8 cellular contexts compared by ENCODE assay signal in the genomic region with DNA sequence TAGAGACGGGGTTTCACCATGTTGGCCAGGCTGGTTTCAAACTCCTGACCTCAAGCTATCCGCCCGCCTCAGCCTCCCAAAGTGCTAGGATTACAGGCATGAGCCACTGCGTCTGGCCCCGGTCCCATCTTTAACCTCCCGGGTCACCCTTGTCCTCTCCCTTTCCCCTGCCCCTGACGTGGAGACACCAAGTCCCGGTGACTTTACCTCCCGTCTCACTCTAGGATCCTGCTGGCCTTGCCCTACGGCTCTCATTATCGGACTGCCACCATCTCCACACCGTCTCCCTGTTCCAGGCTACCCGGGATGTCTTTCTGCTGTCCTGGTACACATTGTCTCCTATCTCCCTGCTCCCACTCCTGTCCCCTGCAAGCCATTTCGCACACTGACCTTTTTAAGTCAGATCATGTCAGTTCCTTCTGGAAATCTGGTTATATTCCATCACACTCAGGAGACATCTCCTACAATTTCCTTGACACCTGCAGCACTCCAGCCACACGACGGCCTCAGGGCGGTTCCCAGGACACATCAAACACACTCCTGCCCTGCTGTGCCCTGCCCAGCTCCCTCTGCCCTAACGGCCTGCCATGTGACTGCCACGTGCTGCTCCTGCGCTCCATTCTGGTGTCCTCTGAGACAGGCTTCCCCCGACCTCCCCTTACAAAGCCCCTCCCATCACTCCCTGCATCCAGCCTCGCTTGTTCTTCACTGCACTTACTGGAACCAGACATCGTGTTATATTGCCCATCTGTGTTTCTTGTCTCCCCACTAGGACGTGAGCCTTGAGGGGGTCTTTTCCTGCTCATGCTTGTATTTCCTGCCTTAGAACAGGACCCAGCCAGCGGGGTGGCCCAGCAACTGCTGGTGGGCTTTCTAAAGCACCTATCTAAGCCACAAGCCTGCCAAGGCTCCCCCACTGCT. TPM values are rescaled to one million over a fixed set of nuclear protein-coding genes. Genes with fewer than 3 reads are reported as not detected.
DNase-seq lines count a peak whose midpoint lies in the region; ATAC-seq and TF ChIP-seq lines count a peak whose summit lies in the region.

No MANE protein-coding gene starts in this region.

- H3K4me3 Mint-ChIP-seq in activated CD4-positive, alpha-beta T cell treated with anti-CD3 and anti-CD28 coated beads for 36 hours: peak overlapping the region; percentile 61
- H3K4me3 Mint-ChIP-seq in activated T-helper 2 cell treated with anti-CD3 and anti-CD28 coated beads, Interferon-gamma antibody, Interleukin-2, Interleukin-4, amounts not matched to agents 10 μg/mL and 5 μg/mL and 100 μg/mL, durations not matched to agents 14 hours and 24 hours and 36 hours (ENCODE audit: low read depth): peak overlapping the region; percentile 41

- CTCF ChIA-PET in activated CD4-positive, alpha-beta T cell treated with anti-CD3 and anti-CD28 coated beads for 36 hours (lab: Charles Lee): interaction anchor here (0.6 to 3.8 kb wide), 16 partner anchors 8 to 524 kb away, joined by 3 to 39 read pairs (median 4); no protein-coding TSS in a partner anchor

- WGBS in right lobe of liver (ENCODE audit: insufficient coverage, low coverage, low lambda C conversion rate, missing lambda C conversion rate): 71% methylated on average over 18 of the region's 25 CpGs
- WGBS in testis, 2 donors: 47 to 63% methylated on average over 25 of the region's 25 CpGs

- no peak for ATAC-seq in activated CD4-positive, alpha-beta T cell treated with anti-CD3 and anti-CD28 coated beads for 36 hours
- ATAC-seq in right lobe of liver (peak; percentile 7 to 38 (median 14)), GM19035 (IDR thresholded peaks at IDR 0.05; ENCODE audit: unreplicated experiment) (no peak), GM21390 (IDR thresholded peaks at IDR 0.05; ENCODE audit: unreplicated experiment) (no peak)

- H3K9me3 ChIP-seq in right lobe of liver (no peaks in the 10 kb centered on the region), testis (no peaks in the 10 kb centered on the region)

- DNase-seq in activated CD4-positive, alpha-beta T cell treated with anti-CD3 and anti-CD28 coated beads for 36 hours: no peak
- DNase-seq in activated CD4-positive, alpha-beta T cell treated with anti-CD3 and anti-CD28 coated beads, Interleukin-2, amount 50 U/mL, for 1 hour: no peak
- no peak for DNase-seq in activated T-helper 2 cell treated with anti-CD3 and anti-CD28 coated beads, Interferon-gamma antibody, Interleukin-2, Interleukin-4, amounts not matched to agents 10 μg/mL and 5 μg/mL and 100 μg/mL, durations not matched to agents 14 hours and 24 hours and 36 hours (ENCODE audit: low spot score)
- DNase-seq in right lobe of liver (peak in 1 of 3 donors; percentile 47), testis (peak; percentile 50), NCI-H446 treated with DMSO at 0.1 percent for 48 hours (lab: John Stamatoyannopoulos, UW) (no peak)

- H3K36me3 Mint-ChIP-seq in activated CD4-positive, alpha-beta T cell treated with anti-CD3 and anti-CD28 coated beads for 36 hours (ENCODE audit: low read depth): no peaks in the 10 kb centered on the region
- H3K36me3 Mint-ChIP-seq in activated T-helper 2 cell treated with anti-CD3 and anti-CD28 coated beads, Interferon-gamma antibody, Interleukin-2, Interleukin-4, amounts not matched to agents 10 μg/mL and 5 μg/mL and 100 μg/mL, durations not matched to agents 14 hours and 24 hours and 36 hours (ENCODE audit: low read depth): no peaks in the 10 kb centered on the region

- H3K36me3 ChIP-seq in right lobe of liver (no peaks in the 10 kb centered on the region), testis (ENCODE audit: low read depth, missing control alignments) (no peaks in the 10 kb centered on the region)

- peaks cover 11% of the 10 kb centered on the region for H3K4me1 Mint-ChIP-seq in activated CD4-positive, alpha-beta T cell treated with anti-CD3 and anti-CD28 coated beads for 36 hours
- peaks cover 42% of the 10 kb centered on the region for H3K4me1 Mint-ChIP-seq in activated T-helper 2 cell treated with anti-CD3 and anti-CD28 coated beads, Interferon-gamma antibody, Interleukin-2, Interleukin-4, amounts not matched to agents 10 μg/mL and 5 μg/mL and 100 μg/mL, durations not matched to agents 14 hours and 24 hours and 36 hours (ENCODE audit: low read depth)

- peak overlapping the region; percentile 27 to 57 (median 36) for H3K4me3 ChIP-seq in right lobe of liver
- H3K4me3 ChIP-seq in testis: peak overlapping the region; percentile 36 to 37

- H3K27ac ChIP-seq in right lobe of liver (no peak overlapping the region), testis (no peak overlapping the region)

- H3K9me3 Mint-ChIP-seq in activated CD4-positive, alpha-beta T cell treated with anti-CD3 and anti-CD28 coated beads for 36 hours (ENCODE audit: low read depth): no peaks in the 10 kb centered on the region
- no peaks in the 10 kb centered on the region for H3K9me3 Mint-ChIP-seq in activated T-helper 2 cell treated with anti-CD3 and anti-CD28 coated beads, Interferon-gamma antibody, Interleukin-2, Interleukin-4, amounts not matched to agents 10 μg/mL and 5 μg/mL and 100 μg/mL, durations not matched to agents 14 hours and 24 hours and 36 hours

- no peaks in the 10 kb centered on the region for H3K27me3 ChIP-seq in right lobe of liver
- no peaks in the 10 kb centered on the region for H3K27me3 ChIP-seq in testis

- POLR2A ChIA-PET in activated CD4-positive, alpha-beta T cell treated with anti-CD3 and anti-CD28 coated beads for 36 hours (lab: Charles Lee): no interaction called here

- no peak for TF ChIP-seq CTCF in right lobe of liver (IDR thresholded peaks at IDR 0.05)
- TF ChIP-seq CTCF in testis (IDR thresholded peaks at IDR 0.05): no peak

- intact Hi-C loops in activated CD4-positive, alpha-beta T cell treated with anti-CD3 and anti-CD28 coated beads for 36 hours (cut with DNase I, micrococcal nuclease): loop anchor here (1.0 to 10.0 kb wide), 8 partner anchors 61 to 523 kb away; partner anchors contain the start of gene RNF11 (in 2 of the 2)
- intact Hi-C loops in activated T-helper 2 cell treated with anti-CD3 and anti-CD28 coated beads, Interferon-gamma antibody, Interleukin-2, Interleukin-4, amounts not matched to agents 10 μg/mL and 5 μg/mL and 100 μg/mL, durations not matched to agents 14 hours and 24 hours and 36 hours (cut with micrococcal nuclease): loop anchor here (2.0 kb wide), 1 partner anchor 105 kb away; no protein-coding TSS in a partner anchor
- intact Hi-C loops in right lobe of liver (cut with DNase I) (loop anchor here in 1 of 2 donors (10.0 kb wide), 1 partner anchor 103 kb away; no protein-coding TSS in a partner anchor), testis (cut with DNase I; ENCODE audit: low total_unique reads) (loop anchor here (10.0 kb wide), 2 partner anchors 103 to 227 kb away; no protein-coding TSS in a partner anchor)

- peak overlapping the region; percentile 62 for H3K27ac Mint-ChIP-seq in activated CD4-positive, alpha-beta T cell treated with anti-CD3 and anti-CD28 coated beads for 36 hours
- H3K27ac Mint-ChIP-seq in activated T-helper 2 cell treated with anti-CD3 and anti-CD28 coated beads, Interferon-gamma antibody, Interleukin-2, Interleukin-4, amounts not matched to agents 10 μg/mL and 5 μg/mL and 100 μg/mL, durations not matched to agents 14 hours and 24 hours and 36 hours: peak overlapping the region; percentile 56

- TF ChIP-seq POLR2A in right lobe of liver (IDR thresholded peaks at IDR 0.05) (no peak), testis (IDR thresholded peaks at IDR 0.05) (no peak)

- H3K27me3 Mint-ChIP-seq in activated CD4-positive, alpha-beta T cell treated with anti-CD3 and anti-CD28 coated beads for 36 hours: no peaks in the 10 kb centered on the region
- H3K27me3 Mint-ChIP-seq in activated T-helper 2 cell treated with anti-CD3 and anti-CD28 coated beads, Interferon-gamma antibody, Interleukin-2, Interleukin-4, amounts not matched to agents 10 μg/mL and 5 μg/mL and 100 μg/mL, durations not matched to agents 14 hours and 24 hours and 36 hours (ENCODE audit: low read depth): no peaks in the 10 kb centered on the region

- peaks cover 0 to 5% (median 0%) of the 10 kb centered on the region in 4 donors for H3K4me1 ChIP-seq in right lobe of liver
- H3K4me1 ChIP-seq in testis: peaks cover 14% of the 10 kb centered on the region

RNA-seq across cellular contexts. Expression of gene TTC39A, which starts 32.7 kb away (rescaled TPM):
- total RNA-seq in activated CD4-positive, alpha-beta T cell treated with anti-CD3 and anti-CD28 coated beads for 36 hours: under 1 TPM in 1 of 2 experiments, not detected in 1; 0.11 TPM
- total RNA-seq in activated T-helper 2 cell treated with anti-CD3 and anti-CD28 coated beads, Interferon-gamma antibody, Interleukin-2, Interleukin-4, amounts not matched to agents 10 μg/mL and 5 μg/mL and 100 μg/mL, durations not matched to agents 14 hours and 24 hours and 36 hours: 0.41 and 0.44 TPM in 2 replicates
- total RNA-seq in right lobe of liver (1 to 10 TPM in 5 of 6 experiments, under 1 TPM in 1; 0.34 to 8.5 (median 3.4) TPM), testis (100 to 1,000 TPM in 1 of 2 donors, 10 to 100 TPM in 1; 64.7 to 121 TPM)
- 120 TPM for polyA plus RNA-seq in testis (ENCODE audit: insufficient read depth, low read depth, low replicate concordance)

Comparison
In these comparisons a context has a peak if more than half of its experiments do, and no peak if none do; other contexts are left out.
1. ATAC-seq: peak in right lobe of liver (4 of 4); none in activated CD4-positive, alpha-beta T cell treated with anti-CD3 and anti-CD28 coated beads for 36 hours (single experiment), GM19035 (single experiment) and GM21390 (single experiment).
2. RNA of gene TTC39A, which starts 32.7 kb away (total RNA-seq): 64.7 to 121 TPM in testis; 0.34 to 8.5 TPM in right lobe of liver, 0.41 to 0.44 TPM in activated T-helper 2 cell treated with anti-CD3 and anti-CD28 coated beads, Interferon-gamma antibody, Interleukin-2, Interleukin-4, amounts not matched to agents 10 μg/mL and 5 μg/mL and 100 μg/mL, durations not matched to agents 14 hours and 24 hours and 36 hours and 0.11 TPM in activated CD4-positive, alpha-beta T cell treated with anti-CD3 and anti-CD28 coated beads for 36 hours; every median in the first group is over 4 times any median in the second.